In genomic region chr2:214683557-214683956, GRCh38 we compare ENCODE assay signal across 1 cellular context.
TF ChIP-seq lines count a peak whose summit lies in the region.

No MANE protein-coding gene starts in this region.

TF ChIP-seq in GM12878, 131 proteins besides CTCF, POLR2A, EP300 and RAD21:
- TF ChIP-seq PKNOX1 (IDR thresholded peaks at IDR 0.05): peak; percentile 20; the same call in 1 of the 2 replicates
